29 cellular contexts compared by ENCODE assay signal in genomic region chr5:96008487-96008886, GRCh38.
"Had no signal": no experiment of that assay in that cellular context is flagged by ENCODE, and none has a peak within 500 bp of the region (broad histone marks: within the 10 kb centered on the region; RNA-seq: fewer than 3 reads in every experiment).

No MANE protein-coding gene starts in this region.

- H3K4me1 Mint-ChIP-seq: activated CD4-positive, alpha-beta memory T cell treated with anti-CD3 and anti-CD28 coated beads, Interleukin-2, amount 10 ng/mL, durations not matched to agents 7 days and 5 days; activated CD4-positive, alpha-beta T cell treated with anti-CD3 and anti-CD28 coated beads, Interleukin-2, amount 10 ng/mL, durations not matched to agents 7 days and 5 days; brain; WTC11 had no signal

- H3K27ac Mint-ChIP-seq: activated CD4-positive, alpha-beta memory T cell treated with anti-CD3 and anti-CD28 coated beads, Interleukin-2, amount 10 ng/mL, durations not matched to agents 7 days and 5 days; activated CD4-positive, alpha-beta T cell treated with anti-CD3 and anti-CD28 coated beads, Interleukin-2, amount 10 ng/mL, durations not matched to agents 7 days and 5 days; activated naive CD8-positive, alpha-beta T cell; activated T-cell treated with anti-CD3 and anti-CD28 coated beads, Interleukin-2, amount 50 U/mL, for 24 hours; activated T-cell treated with anti-CD3 and anti-CD28 coated beads, Interleukin-2, amount 50 U/mL, for 72 hours; brain; WTC11 had no signal

- H3K27me3 ChIP-seq: breast epithelium, cardiac muscle cell, colonic mucosa, foreskin keratinocyte, gastrocnemius medialis, heart left ventricle had no signal

- H3K4me1 ChIP-seq: breast epithelium, colonic mucosa, gastrocnemius medialis, heart left ventricle had no signal

- H3K27me3 Mint-ChIP-seq: activated CD4-positive, alpha-beta memory T cell treated with anti-CD3 and anti-CD28 coated beads, Interleukin-2, amount 10 ng/mL, durations not matched to agents 7 days and 5 days; activated CD4-positive, alpha-beta T cell treated with anti-CD3 and anti-CD28 coated beads, Interleukin-2, amount 10 ng/mL, durations not matched to agents 7 days and 5 days; activated naive CD8-positive, alpha-beta T cell; activated T-cell treated with anti-CD3 and anti-CD28 coated beads, Interleukin-2, amount 50 U/mL, for 24 hours; brain had no signal

- H3K36me3 Mint-ChIP-seq: brain, WTC11 had no signal

- H3K9me3 ChIP-seq: breast epithelium, colonic mucosa, gastrocnemius medialis had no signal

- DNase-seq: activated CD4-positive, alpha-beta memory T cell treated with anti-CD3 and anti-CD28 coated beads, Interleukin-2, amount 10 ng/mL, durations not matched to agents 7 days and 5 days; activated CD4-positive, alpha-beta T cell treated with anti-CD3 and anti-CD28 coated beads for 1 hour; activated CD4-positive, alpha-beta T cell treated with anti-CD3 and anti-CD28 coated beads for 4 hours; activated CD4-positive, alpha-beta T cell treated with anti-CD3 and anti-CD28 coated beads, Interleukin-2, amount 10 ng/mL, durations not matched to agents 7 days and 5 days; activated CD4-positive, alpha-beta T cell treated with anti-CD3 and anti-CD28 coated beads, Interleukin-2, amount 50 U/mL, for 4 hours; activated CD8-positive, alpha-beta memory T cell treated with anti-CD3 and anti-CD28 coated beads, Interleukin-2, amount 50 U/mL, for 48 hours; activated gamma-delta T cell; activated naive CD4-positive, alpha-beta T cell; activated naive CD4-positive, alpha-beta T cell treated with anti-CD3 and anti-CD28 coated beads, Interleukin-2, amount 50 U/mL, for 16 hours; activated T-cell treated with anti-CD3 and anti-CD28 coated beads for 4 hours; activated T-cell treated with anti-CD3 and anti-CD28 coated beads, Interleukin-2, amount 50 U/mL, for 24 hours; activated T-cell treated with anti-CD3 and anti-CD28 coated beads, Interleukin-2, amount 50 U/mL, for 72 hours; amygdala; aorta; central memory CD4-positive, alpha-beta T cell; cerebellar nuclear complex; colonic mucosa; effector CD8-positive, alpha-beta T cell; foreskin keratinocyte; gastrocnemius medialis; glutamatergic neuron; heart left ventricle; T-helper 2 cell had no signal

- H3K4me3 Mint-ChIP-seq: activated CD4-positive, alpha-beta memory T cell treated with anti-CD3 and anti-CD28 coated beads, Interleukin-2, amount 10 ng/mL, durations not matched to agents 7 days and 5 days; activated CD4-positive, alpha-beta T cell treated with anti-CD3 and anti-CD28 coated beads, Interleukin-2, amount 10 ng/mL, durations not matched to agents 7 days and 5 days; activated naive CD8-positive, alpha-beta T cell; activated T-cell treated with anti-CD3 and anti-CD28 coated beads, Interleukin-2, amount 50 U/mL, for 24 hours; activated T-cell treated with anti-CD3 and anti-CD28 coated beads, Interleukin-2, amount 50 U/mL, for 72 hours; brain; WTC11 had no signal

- H3K36me3 ChIP-seq: breast epithelium, cardiac muscle cell, colonic mucosa, gastrocnemius medialis, heart left ventricle had no signal

- H3K4me3 ChIP-seq: breast epithelium, cardiac muscle cell, colonic mucosa, gastrocnemius medialis, heart left ventricle had no signal

- H3K27ac ChIP-seq: breast epithelium, cardiac muscle cell, colonic mucosa, foreskin keratinocyte, gastrocnemius medialis, heart left ventricle, VCaP had no signal
